Comparison of ENCODE assay signal across 8 cellular contexts in genomic region chr18:12327510-12328178, GRCh38. TPM values are rescaled to one million over a fixed set of nuclear protein-coding genes. Genes with fewer than 3 reads are reported as not detected.
A peak's percentile ranks its signal among the peaks of the same experiment; 100 is the strongest.
DNase-seq lines count a peak whose midpoint lies in the region; ATAC-seq and TF ChIP-seq lines count a peak whose summit lies in the region.

No MANE protein-coding gene starts in this region.

- TF ChIP-seq CTCF in coronary artery (IDR thresholded peaks at IDR 0.05) (peak; percentile 62), lower leg skin (IDR thresholded peaks at IDR 0.05) (no peak)

- intact Hi-C loops in lower leg skin (cut with DNase I; ENCODE audit: low total_unique reads) = no loop called here

- peak; percentile 63 for DNase-seq in DMS53 treated with DMSO at 0.1 percent for 48 hours (lab: John Stamatoyannopoulos, UW; ENCODE audit: unreplicated experiment)
- DNase-seq in NCI-H2196 (lab: John Stamatoyannopoulos, UW; ENCODE audit: unreplicated experiment) = peak; percentile 81
- DNase-seq in coronary artery (ENCODE audit: low spot score) = no peak
- DNase-seq in lower leg skin (ENCODE audit: low spot score in 2 of 2) = peak; percentile 54 to 94
- peak; percentile 53 for DNase-seq in stimulated activated CD8-positive, alpha-beta memory T cell treated with anti-CD3 and anti-CD28 coated beads, Interleukin-15, amount 100 ng/mL, for 1 hour (ENCODE audit: low read depth)

- peak overlapping the region; percentile 28 for H3K4me3 ChIP-seq in coronary artery
- no peak overlapping the region for H3K4me3 ChIP-seq in lower leg skin (ENCODE audit: low read depth, poor library complexity, severe bottlenecking)

- WGBS in lower leg skin, 2 donors = 58 to 63% methylated on average over 11 of the region's 11 CpGs

- peak overlapping the region in 1 of 2 donors; percentile 77 for H3K27ac ChIP-seq in coronary artery

- peak; percentile 74 for ATAC-seq in GM21825 (IDR thresholded peaks at IDR 0.05; ENCODE audit: unreplicated experiment)
- ATAC-seq in activated CD4-positive, CD25-positive, alpha-beta regulatory T cell treated with anti-CD3 and anti-CD28 coated beads, Interleukin-2, amount 50 U/mL, for 24 hours = peak; percentile 63 to 68
- no peak for ATAC-seq in GM18858 (IDR thresholded peaks at IDR 0.05; ENCODE audit: unreplicated experiment)

- TF ChIP-seq POLR2A in lower leg skin (IDR thresholded peaks at IDR 0.05) = no peak

RNA-seq across cellular contexts. Expression of gene TUBB6, which starts 19.6 kb away (rescaled TPM):
- total RNA-seq in lower leg skin = 100 to 1,000 TPM in 3 of 4 donors, 10 to 100 TPM in 1; 91.6 to 151 (median 133) TPM

RNA-seq across cellular contexts. Expression of gene AFG3L2, which starts 49.4 kb away (rescaled TPM):
- 10 to 100 TPM; 57.5 to 67.9 (median 60.1) TPM for total RNA-seq in lower leg skin
